6 cellular contexts compared by ENCODE assay signal in the genomic region with DNA sequence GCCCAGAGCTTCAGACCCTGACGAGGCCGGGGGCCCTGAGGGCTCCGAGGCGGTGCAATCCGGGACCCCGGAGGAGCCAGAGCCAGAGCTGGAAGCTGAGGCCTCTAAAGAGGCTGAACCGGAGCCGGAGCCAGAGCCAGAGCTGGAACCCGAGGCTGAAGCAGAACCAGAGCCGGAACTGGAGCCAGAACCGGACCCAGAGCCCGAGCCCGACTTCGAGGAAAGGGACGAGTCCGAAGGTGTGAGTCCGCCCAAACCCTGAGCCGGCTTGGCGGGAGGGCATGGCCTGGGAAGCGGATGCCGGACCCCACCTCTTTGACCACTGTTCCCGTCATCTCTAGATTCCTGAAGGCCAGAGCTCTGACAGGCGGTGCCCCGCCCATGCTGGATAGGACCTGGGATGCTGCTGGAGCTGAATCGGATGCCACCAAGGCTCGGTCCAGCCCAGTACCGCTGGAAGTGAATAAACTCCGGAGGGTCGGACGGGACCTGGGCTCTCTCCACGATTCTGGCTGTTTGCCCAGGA. TPM values are rescaled to one million over a fixed set of nuclear protein-coding genes. Genes with fewer than 3 reads are reported as not detected.
DNase-seq lines count a peak whose midpoint lies in the region; ATAC-seq, FAIRE-seq and TF ChIP-seq lines count a peak whose summit lies in the region.

No MANE protein-coding gene starts in this region.

- no peaks in the 10 kb centered on the region; the same call in 1 of the 2 replicates for H4K20me1 ChIP-seq in HepG2 (ENCODE audit: insufficient read depth, low read length)

- no peak overlapping the region for H3K27ac Mint-ChIP-seq in T-helper 17 cell

- no peak for TF ChIP-seq EP300 in HepG2 (IDR thresholded peaks at IDR 0.05; ENCODE audit: low read depth in 2 of 2, low read length in 2 of 2)
- no peak for TF ChIP-seq EP300 in HepG2 (CRISPR knock-in tag; IDR thresholded peaks at IDR 0.05; ENCODE audit: borderline replicate concordance)

- H3K27me3 Mint-ChIP-seq in T-helper 17 cell: peaks cover 26% of the 10 kb centered on the region

- in situ Hi-C loops in HepG2 (cut with HindIII; ENCODE audit: extremely low pct_ligation_motif_present, low pct_unique_long_range_greater_than_20kb): no loop called here

- peaks cover 42% of the 10 kb centered on the region for H3K4me1 Mint-ChIP-seq in T-helper 17 cell

- 93% methylated on average over 30 of the region's 31 CpGs for WGBS in HepG2 (ENCODE audit: low lambda C conversion rate)

- TF ChIP-seq RAD21 in HepG2 (CRISPR knock-in tag; IDR thresholded peaks at IDR 0.05): no peak

- H3K36me3 ChIP-seq in HepG2 (replicated peaks in 1 of 2; ENCODE audit: control insufficient read depth in 1 of 2, insufficient read depth in 2 of 2, low read length in 2 of 2): no peaks in the 10 kb centered on the region; a peak in 1 of 5 replicates

- H3K9me3 ChIP-seq in T-helper 17 cell (ENCODE audit: control insufficient read depth, low read length, poor library complexity, severe bottlenecking): no peaks in the 10 kb centered on the region
- H3K9me3 ChIP-seq in HepG2 (ENCODE audit: low read length): no peaks in the 10 kb centered on the region

- no peak for DNase-seq in AG10803 (ENCODE audit: low read depth)
- DNase-seq in T-helper 17 cell: no peak
- DNase-seq in HepG2 (ENCODE audit: low spot score): no peak
- DNase-seq in occipital lobe (lab: John Stamatoyannopoulos, UW): no peak
- no peak for DNase-seq in GM12891 (ENCODE audit: insufficient read length, low spot score)

- CTCF ChIA-PET in HepG2 (lab: Yijun Ruan, JAX; ENCODE audit: low intra/inter-chr PET ratio, low total read pairs): interaction anchor here (1.5 kb wide), 1 partner anchor 11 kb away, joined by 5 read pairs; no protein-coding TSS in a partner anchor

- intact Hi-C loops in HepG2 (cut with micrococcal nuclease; ENCODE audit: unreplicated experiment): no loop called here

- no peaks in the 10 kb centered on the region; a peak in 1 of 5 replicates for H3K27me3 ChIP-seq in HepG2 (ENCODE audit: control insufficient read depth in 1 of 2, insufficient read depth in 2 of 2, low read length in 2 of 2)

- no peaks in the 10 kb centered on the region for H3K79me2 ChIP-seq in HepG2 (ENCODE audit: insufficient read depth, low read length)

- 0 out of 2 replicates have a peak overlapping the region, but pooled peaks have one; percentile 34 for H3K9ac ChIP-seq in HepG2 (ENCODE audit: insufficient read depth, low read depth, low read length)

- no peak for TF ChIP-seq CTCF in AG10803 (conservative IDR thresholded peaks at IDR 0.05; ENCODE audit: low read length)
- no peak for TF ChIP-seq CTCF in HepG2 (CRISPR knock-in tag; IDR thresholded peaks at IDR 0.05)

- H3K36me3 Mint-ChIP-seq in T-helper 17 cell (ENCODE audit: low read depth): no peaks in the 10 kb centered on the region

- peak overlapping the region; percentile 95 for H3K4me3 Mint-ChIP-seq in T-helper 17 cell

- no peak overlapping the region for H2AFZ ChIP-seq in HepG2 (ENCODE audit: low read length)

- ATAC-seq in T-helper 17 cell (no peak), HepG2 (no peak), HG02938 (IDR thresholded peaks at IDR 0.05; ENCODE audit: unreplicated experiment) (no peak)

- H3K4me1 ChIP-seq in HepG2 (ENCODE audit: insufficient read depth, low read length): peaks cover 60% of the 10 kb centered on the region

- POLR2A ChIA-PET in HepG2 (lab: Yijun Ruan, JAX): interaction anchor here (0.7 to 2.7 kb wide), 5 partner anchors 10 to 73 kb away, joined by 3 to 18 read pairs (median 3); partner anchors contain the start of genes B3GNT9, FHOD1 and MATCAP1

- FAIRE-seq in HepG2 (lab: Jason Lieb, UNC): no peak
- FAIRE-seq in GM12891 (lab: Jason Lieb, UNC): no peak

- no peak for TF ChIP-seq POLR2A in HepG2 (IDR thresholded peaks at IDR 0.05; ENCODE audit: insufficient read depth in 1 of 2, low read depth in 2 of 2, low read length in 2 of 2)
- TF ChIP-seq POLR2A in GM12891 (IDR thresholded peaks at IDR 0.05; ENCODE audit: low read depth, low read length): no peak

- no peak overlapping the region for H3K27ac ChIP-seq in HepG2 (ENCODE audit: extremely low read length, insufficient read depth, low read length)

- H3K4me3 ChIP-seq in AG10803 (ENCODE audit: low read length): peak overlapping the region; percentile 59; the same call in 1 of the 2 replicates
- H3K4me3 ChIP-seq in HepG2 (replicated peaks in 1 of 3; ENCODE audit: insufficient read depth in 1 of 3, low read depth in 2 of 3, low read length in 3 of 3): peak overlapping the region in 1 of 3 experiments; percentile 75; a peak in 2 of 6 replicates

- peak overlapping the region; percentile 99 for H3K4me2 ChIP-seq in HepG2 (ENCODE audit: low read depth, low read length)

- no TSS peak for BruUV-seq in HepG2 (replicated peaks; lab: Mats Ljungman, UMichigan)

RNA-seq across cellular contexts. Expression of gene NOL3, which starts 4.4 kb away (rescaled TPM):
- total RNA-seq in T-helper 17 cell (1 to 10 TPM; 4.3 to 5.5 TPM), HepG2 (2016; rRNA removed; fragmentation: Illumina TruSeq; extraction: Trizol) (3.1 and 5.7 TPM in 2 replicates), occipital lobe (4.1 TPM)
- 0.91 and 1.1 TPM in 2 replicates for total RNA-seq in HepG2 (2016; cell fraction: cytosol; rRNA removed; fragmentation: Illumina TruSeq; extraction: Trizol; ENCODE audit: low read depth)
- total RNA-seq in HepG2 (2016; cell fraction: insoluble cytoplasmic fraction; rRNA removed; fragmentation: Illumina TruSeq; extraction: Trizol): 3.8 and 4.1 TPM in 2 replicates
- 2.1 and 2.2 TPM in 2 replicates for total RNA-seq in HepG2 (2016; cell fraction: membrane; rRNA removed; fragmentation: Illumina TruSeq; extraction: Trizol)
- total RNA-seq in HepG2 (2016; cell fraction: nucleus; rRNA removed; fragmentation: Illumina TruSeq; extraction: Trizol): 2.7 and 3.0 TPM in 2 replicates
- 20.5 and 23.3 TPM in 2 replicates for polyA plus RNA-seq in HepG2 (2011; rRNA removed)
- polyA plus RNA-seq in HepG2 (2011; cell fraction: cytosol; rRNA removed): 9.2 and 14.1 TPM in 2 replicates
- 78.8 and 95.6 TPM in 2 replicates for polyA plus RNA-seq in HepG2 (2011; cell fraction: nucleus; rRNA removed)
- 23.5 and 26.3 TPM in 2 replicates for polyA plus RNA-seq in HepG2 (2012)
- 1.1 and 1.3 TPM in 2 replicates for polyA plus RNA-seq in HepG2 (2016; cell fraction: cytosol; fragmentation: Illumina TruSeq; extraction: Trizol; ENCODE audit: low read depth)
- 3.6 TPM in 2 replicates for polyA plus RNA-seq in HepG2 (2016; cell fraction: insoluble cytoplasmic fraction; fragmentation: Illumina TruSeq; extraction: Trizol; ENCODE audit: low read depth)
- polyA plus RNA-seq in HepG2 (2016; cell fraction: membrane; fragmentation: Illumina TruSeq; extraction: Trizol; ENCODE audit: low read depth): 2.3 and 2.9 TPM in 2 replicates
- 18.2 and 26.0 TPM in 2 replicates for polyA plus RNA-seq in HepG2 (2016; cell fraction: nucleus; fragmentation: Illumina TruSeq; extraction: Trizol; ENCODE audit: insufficient read depth, low read depth)
- 5.4 and 16.0 TPM in 2 replicates for polyA minus RNA-seq in HepG2 (2011; rRNA and poly(A)+ RNA removed; ENCODE audit: low replicate concordance)
- 2.8 and 3.7 TPM in 2 replicates for polyA minus RNA-seq in HepG2 (2011; cell fraction: cytosol; rRNA and poly(A)+ RNA removed)
- 14.3 and 16.3 TPM in 2 replicates for polyA minus RNA-seq in HepG2 (2011; cell fraction: nucleus; rRNA and poly(A)+ RNA removed)
- polyA plus RNA-seq in GM12891 (2012; ENCODE audit: low read depth, missing spikeins): 10.3 TPM

RNA-seq across cellular contexts. Expression of gene MATCAP1, which starts 9.0 kb away (rescaled TPM):
- total RNA-seq in T-helper 17 cell: 10 to 100 TPM; 16.0 to 19.7 TPM
- 4.4 and 11.2 TPM in 2 replicates for total RNA-seq in HepG2 (2016; rRNA removed; fragmentation: Illumina TruSeq; extraction: Trizol)
- total RNA-seq in HepG2 (2016; cell fraction: cytosol; rRNA removed; fragmentation: Illumina TruSeq; extraction: Trizol; ENCODE audit: low read depth): 1.6 and 1.8 TPM in 2 replicates
- 2.7 and 10.6 TPM in 2 replicates for total RNA-seq in HepG2 (2016; cell fraction: insoluble cytoplasmic fraction; rRNA removed; fragmentation: Illumina TruSeq; extraction: Trizol)
- 2.7 and 2.9 TPM in 2 replicates for total RNA-seq in HepG2 (2016; cell fraction: membrane; rRNA removed; fragmentation: Illumina TruSeq; extraction: Trizol)
- 17.2 and 18.4 TPM in 2 replicates for total RNA-seq in HepG2 (2016; cell fraction: nucleus; rRNA removed; fragmentation: Illumina TruSeq; extraction: Trizol)
- 24.5 and 27.2 TPM in 2 replicates for polyA plus RNA-seq in HepG2 (2011; rRNA removed)
- polyA plus RNA-seq in HepG2 (2011; cell fraction: cytosol; rRNA removed): 8.7 and 14.3 TPM in 2 replicates
- 237 and 259 TPM in 2 replicates for polyA plus RNA-seq in HepG2 (2011; cell fraction: nucleus; rRNA removed)
- 13.7 and 14.6 TPM in 2 replicates for polyA plus RNA-seq in HepG2 (2012)
- polyA plus RNA-seq in HepG2 (2016; cell fraction: cytosol; fragmentation: Illumina TruSeq; extraction: Trizol; ENCODE audit: low read depth): 0.87 TPM in 2 replicates
- polyA plus RNA-seq in HepG2 (2016; cell fraction: insoluble cytoplasmic fraction; fragmentation: Illumina TruSeq; extraction: Trizol; ENCODE audit: low read depth): 2.4 and 4.1 TPM in 2 replicates
- polyA plus RNA-seq in HepG2 (2016; cell fraction: membrane; fragmentation: Illumina TruSeq; extraction: Trizol; ENCODE audit: low read depth): 2.0 and 2.4 TPM in 2 replicates
- polyA plus RNA-seq in HepG2 (2016; cell fraction: nucleus; fragmentation: Illumina TruSeq; extraction: Trizol; ENCODE audit: insufficient read depth, low read depth): 49.4 and 51.7 TPM in 2 replicates
- polyA minus RNA-seq in HepG2 (2011; rRNA and poly(A)+ RNA removed; ENCODE audit: low replicate concordance): 9.7 and 21.1 TPM in 2 replicates
- polyA minus RNA-seq in HepG2 (2011; cell fraction: cytosol; rRNA and poly(A)+ RNA removed): 3.8 and 4.3 TPM in 2 replicates
- 45.8 and 47.5 TPM in 2 replicates for polyA minus RNA-seq in HepG2 (2011; cell fraction: nucleus; rRNA and poly(A)+ RNA removed)
- 49.1 TPM for total RNA-seq in occipital lobe
- polyA plus RNA-seq in GM12891 (2012; ENCODE audit: low read depth, missing spikeins): 19.1 TPM

RNA-seq across cellular contexts. Expression of gene HSF4, which starts 10.2 kb away (rescaled TPM):
- total RNA-seq in T-helper 17 cell (10 to 100 TPM; 54.5 to 80.9 TPM), HepG2 (2016; rRNA removed; fragmentation: Illumina TruSeq; extraction: Trizol) (0.41 and 3.5 TPM in 2 replicates), occipital lobe (5.1 TPM)
- 0.44 and 1.0 TPM in 2 replicates for total RNA-seq in HepG2 (2016; cell fraction: cytosol; rRNA removed; fragmentation: Illumina TruSeq; extraction: Trizol; ENCODE audit: low read depth)
- total RNA-seq in HepG2 (2016; cell fraction: insoluble cytoplasmic fraction; rRNA removed; fragmentation: Illumina TruSeq; extraction: Trizol): 0.79 and 3.2 TPM in 2 replicates
- 0.59 and 0.68 TPM in 2 replicates for total RNA-seq in HepG2 (2016; cell fraction: membrane; rRNA removed; fragmentation: Illumina TruSeq; extraction: Trizol)
- total RNA-seq in HepG2 (2016; cell fraction: nucleus; rRNA removed; fragmentation: Illumina TruSeq; extraction: Trizol): 4.6 and 5.3 TPM in 2 replicates
- 16.9 and 17.9 TPM in 2 replicates for polyA plus RNA-seq in HepG2 (2011; rRNA removed)
- 1.8 and 2.3 TPM in 2 replicates for polyA plus RNA-seq in HepG2 (2011; cell fraction: cytosol; rRNA removed)
- 319 and 364 TPM in 2 replicates for polyA plus RNA-seq in HepG2 (2011; cell fraction: nucleus; rRNA removed)
- 12.3 and 18.7 TPM in 2 replicates for polyA plus RNA-seq in HepG2 (2012)
- 0.77 TPM in 1 of 2 replicates, not detected in the other for polyA plus RNA-seq in HepG2 (2016; cell fraction: cytosol; fragmentation: Illumina TruSeq; extraction: Trizol; ENCODE audit: low read depth)
- 0.87 and 1.1 TPM in 2 replicates for polyA plus RNA-seq in HepG2 (2016; cell fraction: insoluble cytoplasmic fraction; fragmentation: Illumina TruSeq; extraction: Trizol; ENCODE audit: low read depth)
- 0.36 and 0.41 TPM in 2 replicates for polyA plus RNA-seq in HepG2 (2016; cell fraction: membrane; fragmentation: Illumina TruSeq; extraction: Trizol; ENCODE audit: low read depth)
- 18.4 and 20.6 TPM in 2 replicates for polyA plus RNA-seq in HepG2 (2016; cell fraction: nucleus; fragmentation: Illumina TruSeq; extraction: Trizol; ENCODE audit: insufficient read depth, low read depth)
- 7.7 and 14.1 TPM in 2 replicates for polyA minus RNA-seq in HepG2 (2011; rRNA and poly(A)+ RNA removed; ENCODE audit: low replicate concordance)
- polyA minus RNA-seq in HepG2 (2011; cell fraction: cytosol; rRNA and poly(A)+ RNA removed): 1.1 TPM in 1 of 2 replicates, not detected in the other
- polyA minus RNA-seq in HepG2 (2011; cell fraction: nucleus; rRNA and poly(A)+ RNA removed): 19.5 and 25.2 TPM in 2 replicates
- 13.0 TPM for polyA plus RNA-seq in GM12891 (2012; ENCODE audit: low read depth, missing spikeins)

RNA-seq across cellular contexts. Expression of gene FBXL8, which starts 15.0 kb away (rescaled TPM):
- total RNA-seq in T-helper 17 cell (10 to 100 TPM; 50.0 to 55.1 TPM), HepG2 (2016; rRNA removed; fragmentation: Illumina TruSeq; extraction: Trizol) (1.5 and 3.9 TPM in 2 replicates), occipital lobe (2.0 TPM)
- 0.81 and 0.88 TPM in 2 replicates for total RNA-seq in HepG2 (2016; cell fraction: cytosol; rRNA removed; fragmentation: Illumina TruSeq; extraction: Trizol; ENCODE audit: low read depth)
- 1.2 and 3.5 TPM in 2 replicates for total RNA-seq in HepG2 (2016; cell fraction: insoluble cytoplasmic fraction; rRNA removed; fragmentation: Illumina TruSeq; extraction: Trizol)
- 1.9 and 2.3 TPM in 2 replicates for total RNA-seq in HepG2 (2016; cell fraction: membrane; rRNA removed; fragmentation: Illumina TruSeq; extraction: Trizol)
- total RNA-seq in HepG2 (2016; cell fraction: nucleus; rRNA removed; fragmentation: Illumina TruSeq; extraction: Trizol): 4.6 and 4.8 TPM in 2 replicates
- polyA plus RNA-seq in HepG2 (2011; rRNA removed): 9.3 and 10.9 TPM in 2 replicates
- 3.2 and 6.0 TPM in 2 replicates for polyA plus RNA-seq in HepG2 (2011; cell fraction: cytosol; rRNA removed)
- polyA plus RNA-seq in HepG2 (2011; cell fraction: nucleus; rRNA removed): 173 and 222 TPM in 2 replicates
- 5.8 and 7.5 TPM in 2 replicates for polyA plus RNA-seq in HepG2 (2012)
- 0.17 and 0.29 TPM in 2 replicates for polyA plus RNA-seq in HepG2 (2016; cell fraction: cytosol; fragmentation: Illumina TruSeq; extraction: Trizol; ENCODE audit: low read depth)
- 2.0 and 2.2 TPM in 2 replicates for polyA plus RNA-seq in HepG2 (2016; cell fraction: insoluble cytoplasmic fraction; fragmentation: Illumina TruSeq; extraction: Trizol; ENCODE audit: low read depth)
- 0.58 and 0.92 TPM in 2 replicates for polyA plus RNA-seq in HepG2 (2016; cell fraction: membrane; fragmentation: Illumina TruSeq; extraction: Trizol; ENCODE audit: low read depth)
- polyA plus RNA-seq in HepG2 (2016; cell fraction: nucleus; fragmentation: Illumina TruSeq; extraction: Trizol; ENCODE audit: insufficient read depth, low read depth): 9.5 and 16.0 TPM in 2 replicates
- 4.6 and 9.2 TPM in 2 replicates for polyA minus RNA-seq in HepG2 (2011; rRNA and poly(A)+ RNA removed; ENCODE audit: low replicate concordance)
- polyA minus RNA-seq in HepG2 (2011; cell fraction: cytosol; rRNA and poly(A)+ RNA removed): 2.9 and 3.2 TPM in 2 replicates
- 19.1 and 22.3 TPM in 2 replicates for polyA minus RNA-seq in HepG2 (2011; cell fraction: nucleus; rRNA and poly(A)+ RNA removed)
- 6.3 TPM for polyA plus RNA-seq in GM12891 (2012; ENCODE audit: low read depth, missing spikeins)

RNA-seq across cellular contexts. Expression of gene TRADD, which starts 15.1 kb away (rescaled TPM):
- 100 to 1,000 TPM in 1 of 2 donors, 10 to 100 TPM in 1; 92.7 to 103 TPM for total RNA-seq in T-helper 17 cell
- total RNA-seq in HepG2 (2016; rRNA removed; fragmentation: Illumina TruSeq; extraction: Trizol): 6.2 and 7.8 TPM in 2 replicates
- 3.2 TPM in 2 replicates for total RNA-seq in HepG2 (2016; cell fraction: cytosol; rRNA removed; fragmentation: Illumina TruSeq; extraction: Trizol; ENCODE audit: low read depth)
- total RNA-seq in HepG2 (2016; cell fraction: insoluble cytoplasmic fraction; rRNA removed; fragmentation: Illumina TruSeq; extraction: Trizol): 6.8 and 9.0 TPM in 2 replicates
- 4.6 and 4.9 TPM in 2 replicates for total RNA-seq in HepG2 (2016; cell fraction: membrane; rRNA removed; fragmentation: Illumina TruSeq; extraction: Trizol)
- total RNA-seq in HepG2 (2016; cell fraction: nucleus; rRNA removed; fragmentation: Illumina TruSeq; extraction: Trizol): 4.8 and 4.9 TPM in 2 replicates
- 8.2 and 10.3 TPM in 2 replicates for polyA plus RNA-seq in HepG2 (2011; rRNA removed)
- polyA plus RNA-seq in HepG2 (2011; cell fraction: cytosol; rRNA removed): 9.8 and 13.8 TPM in 2 replicates
- polyA plus RNA-seq in HepG2 (2011; cell fraction: nucleus; rRNA removed): 22.9 and 28.2 TPM in 2 replicates
- polyA plus RNA-seq in HepG2 (2012): 5.3 TPM in 2 replicates
- 3.1 and 3.6 TPM in 2 replicates for polyA plus RNA-seq in HepG2 (2016; cell fraction: cytosol; fragmentation: Illumina TruSeq; extraction: Trizol; ENCODE audit: low read depth)
- polyA plus RNA-seq in HepG2 (2016; cell fraction: insoluble cytoplasmic fraction; fragmentation: Illumina TruSeq; extraction: Trizol; ENCODE audit: low read depth): 5.3 and 5.9 TPM in 2 replicates
- polyA plus RNA-seq in HepG2 (2016; cell fraction: membrane; fragmentation: Illumina TruSeq; extraction: Trizol; ENCODE audit: low read depth): 3.2 and 3.8 TPM in 2 replicates
- polyA plus RNA-seq in HepG2 (2016; cell fraction: nucleus; fragmentation: Illumina TruSeq; extraction: Trizol; ENCODE audit: insufficient read depth, low read depth): 11.5 and 13.8 TPM in 2 replicates
- 3.4 and 5.6 TPM in 2 replicates for polyA minus RNA-seq in HepG2 (2011; rRNA and poly(A)+ RNA removed; ENCODE audit: low replicate concordance)
- polyA minus RNA-seq in HepG2 (2011; cell fraction: cytosol; rRNA and poly(A)+ RNA removed): 4.1 and 5.0 TPM in 2 replicates
- polyA minus RNA-seq in HepG2 (2011; cell fraction: nucleus; rRNA and poly(A)+ RNA removed): 5.0 TPM in 2 replicates
- total RNA-seq in occipital lobe: 1.2 TPM
- 17.2 TPM for polyA plus RNA-seq in GM12891 (2012; ENCODE audit: low read depth, missing spikeins)
